1 cellular context compared by ENCODE assay signal in the genomic region with DNA sequence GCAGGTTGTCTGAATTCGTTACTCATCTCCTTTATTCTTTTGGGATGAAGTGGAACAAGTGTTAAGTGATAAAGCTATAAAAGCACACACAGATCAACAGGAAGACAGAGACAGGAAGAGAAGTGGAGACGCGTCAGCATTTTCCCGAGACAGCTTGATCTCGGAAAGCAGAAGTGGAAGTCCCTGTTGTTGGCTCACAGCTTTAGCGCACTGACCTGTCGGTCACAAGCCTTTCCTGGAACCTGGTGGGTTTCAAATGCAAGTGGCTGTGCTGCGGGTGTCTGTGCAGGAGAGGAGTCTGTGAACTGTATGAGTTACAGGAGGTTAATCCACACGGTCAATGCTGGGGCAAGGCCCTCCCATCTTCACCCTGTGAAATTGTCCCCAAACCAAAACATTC.
TF ChIP-seq lines count a peak whose summit lies in the region.

No MANE protein-coding gene starts in this region.

TF ChIP-seq in K562, 482 proteins besides CTCF, POLR2A, EP300 and RAD21 (continued from another document and continues in another):
- TF ChIP-seq, protein P1, sequence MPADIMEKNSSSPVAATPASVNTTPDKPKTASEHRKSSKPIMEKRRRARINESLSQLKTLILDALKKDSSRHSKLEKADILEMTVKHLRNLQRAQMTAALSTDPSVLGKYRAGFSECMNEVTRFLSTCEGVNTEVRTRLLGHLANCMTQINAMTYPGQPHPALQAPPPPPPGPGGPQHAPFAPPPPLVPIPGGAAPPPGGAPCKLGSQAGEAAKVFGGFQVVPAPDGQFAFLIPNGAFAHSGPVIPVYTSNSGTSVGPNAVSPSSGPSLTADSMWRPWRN (IDR thresholded peaks at IDR 0.05; ENCODE audit: low read depth) = no peak
- TF ChIP-seq CBX2 (IDR thresholded peaks at IDR 0.05; ENCODE audit: insufficient read depth, low read length, poor library complexity, severe bottlenecking) (no peak), ZNF76 (CRISPR knock-in tag; IDR thresholded peaks at IDR 0.05; ENCODE audit: borderline replicate concordance) (no peak), BRF1 (IDR thresholded peaks at IDR 0.05; ENCODE audit: borderline replicate concordance, extremely low read depth, insufficient read length) (no peak), SIN3A (IDR thresholded peaks at IDR 0.05; ENCODE audit: borderline replicate concordance in 2 of 2, control insufficient read depth in 1 of 2, low read depth in 2 of 2, low read length in 2 of 2) (no peak), CSDE1 (IDR thresholded peaks at IDR 0.05) (no peak), MAFG (tag; conservative IDR thresholded peaks at IDR 0.05) (peak; percentile 78), ZNF143 (CRISPR knock-in tag; IDR thresholded peaks at IDR 0.05) (no peak), SUPT5H (IDR thresholded peaks at IDR 0.05) (no peak), ZNF695 (CRISPR knock-in tag; IDR thresholded peaks at IDR 0.05) (no peak), TARDBP (IDR thresholded peaks at IDR 0.05) (no peak), ETV6 (IDR thresholded peaks at IDR 0.05; ENCODE audit: borderline replicate concordance in 1 of 2, low read depth in 2 of 2, low read length in 1 of 2) (peak in 1 of 2 experiments; percentile 82; a peak in 2 of 4 replicates), ETV6 (CRISPR knock-in tag; IDR thresholded peaks at IDR 0.05; ENCODE audit: borderline replicate concordance) (no peak), ZNF134 (CRISPR knock-in tag; conservative IDR thresholded peaks at IDR 0.05) (no peak), NFYB (IDR thresholded peaks at IDR 0.05; ENCODE audit: extremely low read depth, insufficient read length) (no peak), MAFF (IDR thresholded peaks at IDR 0.05; ENCODE audit: low read length) (peak; percentile 76), KAT7 (CRISPR knock-in tag; IDR thresholded peaks at IDR 0.05; ENCODE audit: borderline replicate concordance) (no peak), KDM2B (CRISPR knock-in tag; IDR thresholded peaks at IDR 0.05) (no peak), CHD2 (IDR thresholded peaks at IDR 0.05; ENCODE audit: low read depth, low read length) (no peak), ZNF830 (CRISPR knock-in tag; IDR thresholded peaks at IDR 0.05) (no peak), OTX1 (CRISPR knock-in tag; IDR thresholded peaks at IDR 0.05) (no peak), TRIM24 (IDR thresholded peaks at IDR 0.05) (no peak), RBM15 (IDR thresholded peaks at IDR 0.05; ENCODE audit: insufficient read depth, low read length) (no peak), HMG20B (CRISPR knock-in tag; IDR thresholded peaks at IDR 0.05) (no peak), HLTF (IDR thresholded peaks at IDR 0.05) (no peak), ZNF124 (CRISPR knock-in tag; IDR thresholded peaks at IDR 0.05) (no peak), RBM39 (optimal IDR thresholded peaks at IDR 0.05; ENCODE audit: low read depth, low read length) (no peak), PCBP1 (IDR thresholded peaks at IDR 0.05; ENCODE audit: low read depth, low read length, poor library complexity, severe bottlenecking) (no peak), RUNX1 (IDR thresholded peaks at IDR 0.05; ENCODE audit: low read depth) (no peak), YBX1 (IDR thresholded peaks at IDR 0.05) (no peak)
- TF ChIP-seq, protein P2, sequence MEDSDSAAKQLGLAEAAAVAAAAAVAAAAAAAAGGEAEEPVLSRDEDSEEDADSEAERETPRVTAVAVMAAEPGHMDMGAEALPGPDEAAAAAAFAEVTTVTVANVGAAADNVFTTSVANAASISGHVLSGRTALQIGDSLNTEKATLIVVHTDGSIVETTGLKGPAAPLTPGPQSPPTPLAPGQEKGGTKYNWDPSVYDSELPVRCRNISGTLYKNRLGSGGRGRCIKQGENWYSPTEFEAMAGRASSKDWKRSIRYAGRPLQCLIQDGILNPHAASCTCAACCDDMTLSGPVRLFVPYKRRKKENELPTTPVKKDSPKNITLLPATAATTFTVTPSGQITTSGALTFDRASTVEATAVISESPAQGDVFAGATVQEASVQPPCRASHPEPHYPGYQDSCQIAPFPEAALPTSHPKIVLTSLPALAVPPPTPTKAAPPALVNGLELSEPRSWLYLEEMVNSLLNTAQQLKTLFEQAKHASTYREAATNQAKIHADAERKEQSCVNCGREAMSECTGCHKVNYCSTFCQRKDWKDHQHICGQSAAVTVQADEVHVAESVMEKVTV (CRISPR knock-in tag; IDR thresholded peaks at IDR 0.05) = no peak
- TF ChIP-seq, protein P3, sequence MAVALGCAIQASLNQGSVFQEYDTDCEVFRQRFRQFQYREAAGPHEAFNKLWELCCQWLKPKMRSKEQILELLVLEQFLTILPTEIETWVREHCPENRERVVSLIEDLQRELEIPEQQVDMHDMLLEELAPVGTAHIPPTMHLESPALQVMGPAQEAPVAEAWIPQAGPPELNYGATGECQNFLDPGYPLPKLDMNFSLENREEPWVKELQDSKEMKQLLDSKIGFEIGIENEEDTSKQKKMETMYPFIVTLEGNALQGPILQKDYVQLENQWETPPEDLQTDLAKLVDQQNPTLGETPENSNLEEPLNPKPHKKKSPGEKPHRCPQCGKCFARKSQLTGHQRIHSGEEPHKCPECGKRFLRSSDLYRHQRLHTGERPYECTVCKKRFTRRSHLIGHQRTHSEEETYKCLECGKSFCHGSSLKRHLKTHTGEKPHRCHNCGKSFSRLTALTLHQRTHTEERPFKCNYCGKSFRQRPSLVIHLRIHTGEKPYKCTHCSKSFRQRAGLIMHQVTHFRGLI (CRISPR knock-in tag; IDR thresholded peaks at IDR 0.05) = no peak
- TF ChIP-seq, protein P4, sequence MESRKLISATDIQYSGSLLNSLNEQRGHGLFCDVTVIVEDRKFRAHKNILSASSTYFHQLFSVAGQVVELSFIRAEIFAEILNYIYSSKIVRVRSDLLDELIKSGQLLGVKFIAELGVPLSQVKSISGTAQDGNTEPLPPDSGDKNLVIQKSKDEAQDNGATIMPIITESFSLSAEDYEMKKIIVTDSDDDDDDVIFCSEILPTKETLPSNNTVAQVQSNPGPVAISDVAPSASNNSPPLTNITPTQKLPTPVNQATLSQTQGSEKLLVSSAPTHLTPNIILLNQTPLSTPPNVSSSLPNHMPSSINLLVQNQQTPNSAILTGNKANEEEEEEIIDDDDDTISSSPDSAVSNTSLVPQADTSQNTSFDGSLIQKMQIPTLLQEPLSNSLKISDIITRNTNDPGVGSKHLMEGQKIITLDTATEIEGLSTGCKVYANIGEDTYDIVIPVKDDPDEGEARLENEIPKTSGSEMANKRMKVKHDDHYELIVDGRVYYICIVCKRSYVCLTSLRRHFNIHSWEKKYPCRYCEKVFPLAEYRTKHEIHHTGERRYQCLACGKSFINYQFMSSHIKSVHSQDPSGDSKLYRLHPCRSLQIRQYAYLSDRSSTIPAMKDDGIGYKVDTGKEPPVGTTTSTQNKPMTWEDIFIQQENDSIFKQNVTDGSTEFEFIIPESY (CRISPR knock-in tag; IDR thresholded peaks at IDR 0.05) = no peak
- TF ChIP-seq, protein P5, sequence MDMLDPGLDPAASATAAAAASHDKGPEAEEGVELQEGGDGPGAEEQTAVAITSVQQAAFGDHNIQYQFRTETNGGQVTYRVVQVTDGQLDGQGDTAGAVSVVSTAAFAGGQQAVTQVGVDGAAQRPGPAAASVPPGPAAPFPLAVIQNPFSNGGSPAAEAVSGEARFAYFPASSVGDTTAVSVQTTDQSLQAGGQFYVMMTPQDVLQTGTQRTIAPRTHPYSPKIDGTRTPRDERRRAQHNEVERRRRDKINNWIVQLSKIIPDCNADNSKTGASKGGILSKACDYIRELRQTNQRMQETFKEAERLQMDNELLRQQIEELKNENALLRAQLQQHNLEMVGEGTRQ (CRISPR knock-in tag; IDR thresholded peaks at IDR 0.05) = no peak
- TF ChIP-seq, protein P6, sequence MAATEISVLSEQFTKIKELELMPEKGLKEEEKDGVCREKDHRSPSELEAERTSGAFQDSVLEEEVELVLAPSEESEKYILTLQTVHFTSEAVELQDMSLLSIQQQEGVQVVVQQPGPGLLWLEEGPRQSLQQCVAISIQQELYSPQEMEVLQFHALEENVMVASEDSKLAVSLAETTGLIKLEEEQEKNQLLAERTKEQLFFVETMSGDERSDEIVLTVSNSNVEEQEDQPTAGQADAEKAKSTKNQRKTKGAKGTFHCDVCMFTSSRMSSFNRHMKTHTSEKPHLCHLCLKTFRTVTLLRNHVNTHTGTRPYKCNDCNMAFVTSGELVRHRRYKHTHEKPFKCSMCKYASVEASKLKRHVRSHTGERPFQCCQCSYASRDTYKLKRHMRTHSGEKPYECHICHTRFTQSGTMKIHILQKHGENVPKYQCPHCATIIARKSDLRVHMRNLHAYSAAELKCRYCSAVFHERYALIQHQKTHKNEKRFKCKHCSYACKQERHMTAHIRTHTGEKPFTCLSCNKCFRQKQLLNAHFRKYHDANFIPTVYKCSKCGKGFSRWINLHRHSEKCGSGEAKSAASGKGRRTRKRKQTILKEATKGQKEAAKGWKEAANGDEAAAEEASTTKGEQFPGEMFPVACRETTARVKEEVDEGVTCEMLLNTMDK (IDR thresholded peaks at IDR 0.05; ENCODE audit: borderline replicate concordance, insufficient read depth, low read depth, low read length, poor library complexity, severe bottlenecking) = no peak
- TF ChIP-seq, protein P7, sequence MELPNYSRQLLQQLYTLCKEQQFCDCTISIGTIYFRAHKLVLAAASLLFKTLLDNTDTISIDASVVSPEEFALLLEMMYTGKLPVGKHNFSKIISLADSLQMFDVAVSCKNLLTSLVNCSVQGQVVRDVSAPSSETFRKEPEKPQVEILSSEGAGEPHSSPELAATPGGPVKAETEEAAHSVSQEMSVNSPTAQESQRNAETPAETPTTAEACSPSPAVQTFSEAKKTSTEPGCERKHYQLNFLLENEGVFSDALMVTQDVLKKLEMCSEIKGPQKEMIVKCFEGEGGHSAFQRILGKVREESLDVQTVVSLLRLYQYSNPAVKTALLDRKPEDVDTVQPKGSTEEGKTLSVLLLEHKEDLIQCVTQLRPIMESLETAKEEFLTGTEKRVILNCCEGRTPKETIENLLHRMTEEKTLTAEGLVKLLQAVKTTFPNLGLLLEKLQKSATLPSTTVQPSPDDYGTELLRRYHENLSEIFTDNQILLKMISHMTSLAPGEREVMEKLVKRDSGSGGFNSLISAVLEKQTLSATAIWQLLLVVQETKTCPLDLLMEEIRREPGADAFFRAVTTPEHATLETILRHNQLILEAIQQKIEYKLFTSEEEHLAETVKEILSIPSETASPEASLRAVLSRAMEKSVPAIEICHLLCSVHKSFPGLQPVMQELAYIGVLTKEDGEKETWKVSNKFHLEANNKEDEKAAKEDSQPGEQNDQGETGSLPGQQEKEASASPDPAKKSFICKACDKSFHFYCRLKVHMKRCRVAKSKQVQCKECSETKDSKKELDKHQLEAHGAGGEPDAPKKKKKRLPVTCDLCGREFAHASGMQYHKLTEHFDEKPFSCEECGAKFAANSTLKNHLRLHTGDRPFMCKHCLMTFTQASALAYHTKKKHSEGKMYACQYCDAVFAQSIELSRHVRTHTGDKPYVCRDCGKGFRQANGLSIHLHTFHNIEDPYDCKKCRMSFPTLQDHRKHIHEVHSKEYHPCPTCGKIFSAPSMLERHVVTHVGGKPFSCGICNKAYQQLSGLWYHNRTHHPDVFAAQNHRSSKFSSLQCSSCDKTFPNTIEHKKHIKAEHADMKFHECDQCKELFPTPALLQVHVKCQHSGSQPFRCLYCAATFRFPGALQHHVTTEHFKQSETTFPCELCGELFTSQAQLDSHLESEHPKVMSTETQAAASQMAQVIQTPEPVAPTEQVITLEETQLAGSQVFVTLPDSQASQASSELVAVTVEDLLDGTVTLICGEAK (IDR thresholded peaks at IDR 0.05) = peak; percentile 64
- TF ChIP-seq, protein P7 (CRISPR knock-in tag; IDR thresholded peaks at IDR 0.05) = no peak
- TF ChIP-seq, protein P8, sequence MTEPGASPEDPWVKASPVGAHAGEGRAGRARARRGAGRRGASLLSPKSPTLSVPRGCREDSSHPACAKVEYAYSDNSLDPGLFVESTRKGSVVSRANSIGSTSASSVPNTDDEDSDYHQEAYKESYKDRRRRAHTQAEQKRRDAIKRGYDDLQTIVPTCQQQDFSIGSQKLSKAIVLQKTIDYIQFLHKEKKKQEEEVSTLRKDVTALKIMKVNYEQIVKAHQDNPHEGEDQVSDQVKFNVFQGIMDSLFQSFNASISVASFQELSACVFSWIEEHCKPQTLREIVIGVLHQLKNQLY (CRISPR knock-in tag; conservative IDR thresholded peaks at IDR 0.05) = no peak
- TF ChIP-seq, protein P9, sequence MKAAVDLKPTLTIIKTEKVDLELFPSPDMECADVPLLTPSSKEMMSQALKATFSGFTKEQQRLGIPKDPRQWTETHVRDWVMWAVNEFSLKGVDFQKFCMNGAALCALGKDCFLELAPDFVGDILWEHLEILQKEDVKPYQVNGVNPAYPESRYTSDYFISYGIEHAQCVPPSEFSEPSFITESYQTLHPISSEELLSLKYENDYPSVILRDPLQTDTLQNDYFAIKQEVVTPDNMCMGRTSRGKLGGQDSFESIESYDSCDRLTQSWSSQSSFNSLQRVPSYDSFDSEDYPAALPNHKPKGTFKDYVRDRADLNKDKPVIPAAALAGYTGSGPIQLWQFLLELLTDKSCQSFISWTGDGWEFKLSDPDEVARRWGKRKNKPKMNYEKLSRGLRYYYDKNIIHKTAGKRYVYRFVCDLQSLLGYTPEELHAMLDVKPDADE (conservative IDR thresholded peaks at IDR 0.05; ENCODE audit: control insufficient read depth, low read depth, low read length) = no peak
- TF ChIP-seq, protein P10, sequence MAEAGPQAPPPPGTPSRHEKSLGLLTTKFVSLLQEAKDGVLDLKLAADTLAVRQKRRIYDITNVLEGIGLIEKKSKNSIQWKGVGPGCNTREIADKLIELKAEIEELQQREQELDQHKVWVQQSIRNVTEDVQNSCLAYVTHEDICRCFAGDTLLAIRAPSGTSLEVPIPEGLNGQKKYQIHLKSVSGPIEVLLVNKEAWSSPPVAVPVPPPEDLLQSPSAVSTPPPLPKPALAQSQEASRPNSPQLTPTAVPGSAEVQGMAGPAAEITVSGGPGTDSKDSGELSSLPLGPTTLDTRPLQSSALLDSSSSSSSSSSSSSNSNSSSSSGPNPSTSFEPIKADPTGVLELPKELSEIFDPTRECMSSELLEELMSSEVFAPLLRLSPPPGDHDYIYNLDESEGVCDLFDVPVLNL (CRISPR knock-in tag; IDR thresholded peaks at IDR 0.05; ENCODE audit: low read depth) = no peak
